In the genomic region with DNA sequence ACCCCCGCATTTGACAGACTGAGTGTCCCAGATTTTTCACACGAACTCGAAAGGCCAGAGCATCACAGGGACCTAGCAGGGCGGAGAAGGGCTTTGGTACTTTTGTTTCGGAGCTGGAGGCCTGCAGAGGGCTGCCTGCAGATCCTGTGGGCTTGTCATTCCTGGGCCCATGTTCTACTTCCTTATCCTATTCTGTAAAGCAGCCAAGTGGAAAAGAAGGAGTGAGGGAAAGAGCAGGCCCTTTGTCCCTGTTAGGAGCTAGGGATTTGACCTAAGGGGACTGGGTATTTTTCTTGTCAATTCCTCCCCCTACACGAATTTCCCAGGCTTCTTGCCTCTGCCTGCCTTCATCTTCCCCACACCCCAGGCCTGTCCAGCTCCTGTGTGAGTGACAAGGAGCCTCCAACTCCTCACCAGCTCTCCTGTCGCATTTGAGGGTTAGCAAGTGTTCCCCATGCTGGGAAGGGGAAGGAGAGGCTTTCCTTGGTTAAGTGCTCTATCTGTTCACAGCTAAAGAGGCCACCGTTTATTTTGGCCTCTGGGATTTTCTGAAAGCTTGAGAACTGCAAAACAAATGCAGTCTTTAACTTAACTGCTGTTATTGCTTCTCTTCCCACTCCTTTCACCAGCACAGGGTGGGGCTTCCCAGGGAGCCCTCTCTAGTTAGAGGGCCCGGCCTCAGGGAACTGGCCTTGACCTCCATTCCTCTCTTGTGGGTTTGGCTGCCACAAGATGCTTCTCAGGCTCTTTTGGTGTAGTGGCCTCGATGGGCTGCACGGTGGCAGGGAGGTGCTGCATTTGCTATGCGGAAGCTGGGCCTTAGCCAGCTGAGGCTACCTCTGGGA, we compare ENCODE assay signal across 30 cellular contexts.
A peak's percentile ranks its signal among the peaks of the same experiment; 100 is the strongest.
DNase-seq lines count a peak whose midpoint lies in the region; ATAC-seq and TF ChIP-seq lines count a peak whose summit lies in the region.
"Had no signal": no experiment of that assay in that cellular context is flagged by ENCODE, and none has a peak within 500 bp of the region (broad histone marks: within the 10 kb centered on the region; RNA-seq: fewer than 3 reads in every experiment).

No MANE protein-coding gene starts in this region.

- no peak for TF ChIP-seq CTCF in right atrium auricular region (IDR thresholded peaks at IDR 0.05)
- no peak for TF ChIP-seq CTCF in nephron (IDR thresholded peaks at IDR 0.05; ENCODE audit: unreplicated experiment in 3 of 3)

- H3K9me3 Mint-ChIP-seq in nephron: no peaks in the 10 kb centered on the region
- no peaks in the 10 kb centered on the region for H3K9me3 Mint-ChIP-seq in activated T-cell treated with anti-CD3 and anti-CD28 coated beads, Interleukin-2, amount 50 U/mL, for 4 hours
- H3K9me3 Mint-ChIP-seq: activated naive CD8-positive, alpha-beta T cell treated with anti-CD3 and anti-CD28 coated beads for 36 hours; activated T-cell treated with anti-CD3 and anti-CD28 coated beads, Interleukin-2, amount 50 U/mL, for 24 hours; stimulated activated effector memory CD8-positive, alpha-beta T cell treated with anti-CD3 and anti-CD28 coated beads, Interleukin-12 subunit alpha, Interleukin-12 subunit beta, amount 100 ng/mL, for 72 hours had no signal

- DNase-seq in Right ventricle myocardium inferior (ENCODE audit: missing footprints) (no peak), right atrium auricular region (ENCODE audit: low spot score) (no peak), left cardiac atrium (no peak), NCI-H524 treated with DMSO at 0.1 percent for 48 hours (lab: John Stamatoyannopoulos, UW) (no peak), NCI-H1694 treated with DMSO at 0.1 percent for 48 hours (lab: John Stamatoyannopoulos, UW) (no peak)
- DNase-seq in activated CD8-positive, alpha-beta memory T cell treated with anti-CD3 and anti-CD28 coated beads for 24 hours: no peak
- DNase-seq in activated T-cell treated with anti-CD3 and anti-CD28 coated beads, Interleukin-2, amount 50 U/mL, for 4 hours: no peak
- DNase-seq: 8988T; activated CD4-positive, alpha-beta T cell treated with anti-CD3 and anti-CD28 coated beads, Interleukin-2, amount 50 U/mL, for 1 hour; activated CD4-positive, CD25-positive, alpha-beta regulatory T cell; activated gamma-delta T cell; activated naive CD8-positive, alpha-beta T cell treated with anti-CD3 and anti-CD28 coated beads for 36 hours; activated T-cell treated with anti-CD3 and anti-CD28 coated beads, Interleukin-2, amount 50 U/mL, for 24 hours; aorta; C1 segment of cervical spinal cord; central memory CD4-positive, alpha-beta T cell; DMS79; foreskin melanocyte; GF-D8; mesendoderm; NCI-H1048; NCI-H446; nucleus accumbens; psoas muscle; substantia nigra; trophoblast cell had no signal

- H3K36me3 Mint-ChIP-seq in nephron (ENCODE audit: low read depth): no peaks in the 10 kb centered on the region
- peaks cover 7% of the 10 kb centered on the region for H3K36me3 Mint-ChIP-seq in activated T-cell treated with anti-CD3 and anti-CD28 coated beads, Interleukin-2, amount 50 U/mL, for 4 hours (ENCODE audit: insufficient read depth)
- H3K36me3 Mint-ChIP-seq: activated naive CD8-positive, alpha-beta T cell treated with anti-CD3 and anti-CD28 coated beads for 36 hours; stimulated activated effector memory CD8-positive, alpha-beta T cell treated with anti-CD3 and anti-CD28 coated beads, Interleukin-12 subunit alpha, Interleukin-12 subunit beta, amount 100 ng/mL, for 72 hours had no signal

- H3K27ac ChIP-seq in right atrium auricular region: no peak overlapping the region
- H3K27ac ChIP-seq: psoas muscle, RWPE1, SK-N-MC had no signal

- intact Hi-C loops in Right ventricle myocardium inferior (cut with DNase I) (no loop called here), left cardiac atrium (cut with DNase I) (no loop called here)

- peak overlapping the region; percentile 19 to 94 (median 63) for H3K27ac Mint-ChIP-seq in nephron
- H3K27ac Mint-ChIP-seq: activated naive CD8-positive, alpha-beta T cell treated with anti-CD3 and anti-CD28 coated beads for 36 hours; activated T-cell treated with anti-CD3 and anti-CD28 coated beads, Interleukin-2, amount 50 U/mL, for 24 hours; stimulated activated effector memory CD8-positive, alpha-beta T cell treated with anti-CD3 and anti-CD28 coated beads, Interleukin-12 subunit alpha, Interleukin-12 subunit beta, amount 100 ng/mL, for 72 hours had no signal

- H3K36me3 ChIP-seq in right atrium auricular region: no peaks in the 10 kb centered on the region

- H3K4me1 ChIP-seq in right atrium auricular region: peaks cover 0 to 5% of the 10 kb centered on the region in 2 donors
- H3K4me1 ChIP-seq: psoas muscle had no signal

- peaks cover 17% of the 10 kb centered on the region for H3K27me3 Mint-ChIP-seq in nephron (ENCODE audit: low read depth)
- H3K27me3 Mint-ChIP-seq in activated T-cell treated with anti-CD3 and anti-CD28 coated beads, Interleukin-2, amount 50 U/mL, for 4 hours (ENCODE audit: low read depth): peaks cover 3% of the 10 kb centered on the region

- ATAC-seq in Right ventricle myocardium inferior (peak; percentile 67), left cardiac atrium (peak; percentile 49 to 55)
- no peak for ATAC-seq in activated T-cell treated with anti-CD3 and anti-CD28 coated beads, Interleukin-2, amount 50 U/mL, for 4 hours
- ATAC-seq: psoas muscle; stimulated activated effector memory CD8-positive, alpha-beta T cell treated with anti-CD3 and anti-CD28 coated beads, Interleukin-12 subunit alpha, Interleukin-12 subunit beta, amount 100 ng/mL, for 72 hours had no signal

- H3K4me3 Mint-ChIP-seq in nephron: no peak overlapping the region
- no peak overlapping the region for H3K4me3 Mint-ChIP-seq in activated T-cell treated with anti-CD3 and anti-CD28 coated beads, Interleukin-2, amount 50 U/mL, for 4 hours
- H3K4me3 Mint-ChIP-seq: activated naive CD8-positive, alpha-beta T cell treated with anti-CD3 and anti-CD28 coated beads for 36 hours; activated T-cell treated with anti-CD3 and anti-CD28 coated beads, Interleukin-2, amount 50 U/mL, for 24 hours; stimulated activated effector memory CD8-positive, alpha-beta T cell treated with anti-CD3 and anti-CD28 coated beads, Interleukin-12 subunit alpha, Interleukin-12 subunit beta, amount 100 ng/mL, for 72 hours had no signal

- peaks cover 33% of the 10 kb centered on the region for H3K4me1 Mint-ChIP-seq in nephron
- peaks cover 2% of the 10 kb centered on the region for H3K4me1 Mint-ChIP-seq in activated T-cell treated with anti-CD3 and anti-CD28 coated beads, Interleukin-2, amount 50 U/mL, for 4 hours (ENCODE audit: low read depth)
- H3K4me1 Mint-ChIP-seq: activated naive CD8-positive, alpha-beta T cell treated with anti-CD3 and anti-CD28 coated beads for 36 hours; stimulated activated effector memory CD8-positive, alpha-beta T cell treated with anti-CD3 and anti-CD28 coated beads, Interleukin-12 subunit alpha, Interleukin-12 subunit beta, amount 100 ng/mL, for 72 hours had no signal

- H3K9me3 ChIP-seq in right atrium auricular region: no peaks in the 10 kb centered on the region
- H3K9me3 ChIP-seq: psoas muscle had no signal

- no peak overlapping the region for H3K4me3 ChIP-seq in right atrium auricular region
- H3K4me3 ChIP-seq: psoas muscle, SK-N-MC had no signal

- H3K27me3 ChIP-seq in right atrium auricular region: no peaks in the 10 kb centered on the region

Comparison
In these comparisons a context has a peak if more than half of its experiments do, and no peak if none do; other contexts are left out.
1. ATAC-seq: peak in Right ventricle myocardium inferior (single experiment) and left cardiac atrium (2 of 2); none in activated T-cell treated with anti-CD3 and anti-CD28 coated beads, Interleukin-2, amount 50 U/mL, for 4 hours (0 of 2).